Comparison of ENCODE assay signal across 8 cellular contexts in the genomic region with DNA sequence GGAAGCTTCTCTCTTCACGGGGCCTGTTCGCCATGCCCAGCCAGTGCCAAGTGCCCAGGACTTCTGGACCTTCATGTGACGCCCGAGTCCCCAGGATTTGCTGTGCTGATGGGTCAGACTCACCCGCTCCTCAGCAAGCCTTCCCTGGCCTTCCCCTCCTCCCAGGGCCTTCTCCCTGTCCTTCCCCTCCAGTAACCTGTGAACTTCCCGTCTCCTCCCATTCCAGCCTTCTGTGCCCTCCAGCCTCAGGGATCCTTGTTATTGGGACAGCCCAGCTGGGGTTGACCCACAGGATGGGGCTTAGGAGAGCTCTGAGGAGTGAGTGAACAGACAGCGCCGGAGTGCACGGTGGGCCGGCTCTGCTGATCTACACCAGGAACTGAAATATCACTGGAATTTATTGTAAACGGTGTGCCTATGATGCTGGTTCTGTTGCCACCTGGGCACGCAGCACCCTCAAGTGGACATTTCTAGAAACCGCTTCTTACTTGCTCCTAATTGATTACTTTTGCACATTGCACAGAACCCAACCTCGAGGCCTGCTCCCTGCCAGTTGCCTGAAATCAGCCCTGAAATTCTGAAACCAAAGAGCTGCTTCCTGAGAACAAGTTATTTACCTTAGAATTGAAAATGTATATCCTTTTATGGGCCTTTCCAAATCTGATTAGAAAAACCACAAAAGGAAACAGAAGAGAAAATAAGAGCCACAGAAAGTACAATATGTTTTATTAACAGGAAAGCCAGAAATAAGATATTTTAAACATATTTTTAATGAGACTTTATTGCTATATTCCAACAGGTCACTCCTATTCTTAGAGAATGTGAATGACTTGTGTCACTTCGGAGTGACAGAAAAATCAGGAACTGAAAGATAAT. TPM values are rescaled to one million over a fixed set of nuclear protein-coding genes. Genes with fewer than 3 reads are reported as not detected.
DNase-seq lines count a peak whose midpoint lies in the region; ATAC-seq and TF ChIP-seq lines count a peak whose summit lies in the region.

No MANE protein-coding gene starts in this region.

- H3K27ac ChIP-seq in HUES6 (ENCODE audit: low read depth, low read length), result no peak overlapping the region
- H3K27ac ChIP-seq in thoracic aorta, result peak overlapping the region; percentile 99 to 100

- in situ Hi-C loops in astrocyte of the spinal cord (cut with HindIII; ENCODE audit: low sequenced_read_pairs), result no loop called here

- peaks cover 47% of the 10 kb centered on the region for H3K4me1 ChIP-seq in HUES6 (ENCODE audit: control insufficient read depth, insufficient read depth, low read length)
- H3K4me1 ChIP-seq in thoracic aorta (ENCODE audit: control insufficient read depth in 1 of 2, low read depth in 2 of 2), result peaks cover 50 to 93% of the 10 kb centered on the region in 2 donors

- no peak overlapping the region for H3K4me3 Mint-ChIP-seq in stimulated activated memory B cell treated with anti-CD40 and anti-IgM and Interleukin-4, amounts not matched to agents 10 μg/mL and 1 μg/mL and 100 μg/mL, for 72 hours

- H3K27me3 Mint-ChIP-seq in stimulated activated memory B cell treated with anti-CD40 and anti-IgM and Interleukin-4, amounts not matched to agents 10 μg/mL and 1 μg/mL and 100 μg/mL, for 72 hours, result peaks cover 40% of the 10 kb centered on the region

- no peaks in the 10 kb centered on the region for H3K9me3 Mint-ChIP-seq in stimulated activated memory B cell treated with anti-CD40 and anti-IgM and Interleukin-4, amounts not matched to agents 10 μg/mL and 1 μg/mL and 100 μg/mL, for 72 hours

- H3K4me3 ChIP-seq in HUES6 (ENCODE audit: low read depth, low read length) (no peak overlapping the region), astrocyte of the spinal cord (ENCODE audit: low read depth, low read length) (no peak overlapping the region), thoracic aorta (no peak overlapping the region)

- H3K27me3 ChIP-seq in HUES6 (ENCODE audit: control insufficient read depth, insufficient read depth, low read length) (no peaks in the 10 kb centered on the region), thoracic aorta (replicated peaks; ENCODE audit: insufficient read depth) (no peaks in the 10 kb centered on the region)

- ATAC-seq in left colon, result peak; percentile 31
- ATAC-seq in thoracic aorta (ENCODE audit: insufficient number of reproducible peaks, low FRiP score, low read depth), result no peak
- no peak for ATAC-seq in HG03520 (IDR thresholded peaks at IDR 0.05; ENCODE audit: unreplicated experiment)
- no peak for ATAC-seq in stimulated activated memory B cell treated with anti-CD40 and anti-IgM and Interleukin-4, amounts not matched to agents 10 μg/mL and 1 μg/mL and 100 μg/mL, for 72 hours

- H3K36me3 ChIP-seq in HUES6 (ENCODE audit: control insufficient read depth, insufficient read depth, low read length) (no peaks in the 10 kb centered on the region), thoracic aorta (no peaks in the 10 kb centered on the region)

- H3K27ac Mint-ChIP-seq in stimulated activated memory B cell treated with anti-CD40 and anti-IgM and Interleukin-4, amounts not matched to agents 10 μg/mL and 1 μg/mL and 100 μg/mL, for 72 hours, result no peak overlapping the region

- no peaks in the 10 kb centered on the region for H3K36me3 Mint-ChIP-seq in stimulated activated memory B cell treated with anti-CD40 and anti-IgM and Interleukin-4, amounts not matched to agents 10 μg/mL and 1 μg/mL and 100 μg/mL, for 72 hours

- peaks cover 11% of the 10 kb centered on the region for H3K4me1 Mint-ChIP-seq in stimulated activated memory B cell treated with anti-CD40 and anti-IgM and Interleukin-4, amounts not matched to agents 10 μg/mL and 1 μg/mL and 100 μg/mL, for 72 hours

- peaks cover 3% of the 10 kb centered on the region; the same call in 1 of the 2 replicates for H3K9me3 ChIP-seq in HUES6 (ENCODE audit: control insufficient read depth, insufficient read depth, low read depth, low read length)
- no peaks in the 10 kb centered on the region for H3K9me3 ChIP-seq in thoracic aorta

- DNase-seq in COLO829 (ENCODE audit: low spot score) (peak; percentile 75), SHP77 (lab: John Stamatoyannopoulos, UW) (peak; percentile 24 to 37), astrocyte of the spinal cord (ENCODE audit: low read depth, low spot score) (peak; percentile 72), left colon (peak; percentile 72 to 73), thoracic aorta (ENCODE audit: low spot score) (no peak)

- intact Hi-C loops in left colon (cut with DNase I, micrococcal nuclease), result no loop called here

- peak overlapping the region; percentile 27 for H3K9ac ChIP-seq in HUES6 (ENCODE audit: low read length)

- peak; percentile 62 for TF ChIP-seq CTCF in astrocyte of the spinal cord (IDR thresholded peaks at IDR 0.05; ENCODE audit: low read depth, low read length)
- peak; percentile 21 for TF ChIP-seq CTCF in thoracic aorta (IDR thresholded peaks at IDR 0.05)

RNA-seq across cellular contexts. Expression of a gene that starts 1.6 kb away (rescaled TPM):
- total RNA-seq in left colon (1 to 10 TPM; 1.3 to 2.1 TPM), thoracic aorta (1 to 10 TPM; 3.2 to 4.9 TPM)

RNA-seq across cellular contexts. Expression of a gene that starts 4.8 kb away (rescaled TPM):
- total RNA-seq in left colon (10 to 100 TPM; 17.4 to 58.7 TPM), thoracic aorta (10 to 100 TPM; 20.4 to 23.6 TPM)

RNA-seq across cellular contexts. Expression of a gene that starts 40.6 kb away (rescaled TPM):
- not detected for total RNA-seq in left colon
- not detected for total RNA-seq in thoracic aorta

RNA-seq across cellular contexts. Expression of a gene that starts 47.1 kb away (rescaled TPM):
- total RNA-seq in left colon (not detected), thoracic aorta (not detected)
